Comparison of ENCODE assay signal across 17 cellular contexts in genomic region chr9:86054695-86055094, GRCh38. TPM values are rescaled to one million over a fixed set of nuclear protein-coding genes. Genes with fewer than 3 reads are reported as not detected.
DNase-seq lines count a peak whose midpoint lies in the region; ATAC-seq and TF ChIP-seq lines count a peak whose summit lies in the region.
"Had no signal": no experiment of that assay in that cellular context is flagged by ENCODE, and none has a peak within 500 bp of the region (broad histone marks: within the 10 kb centered on the region; RNA-seq: fewer than 3 reads in every experiment).

No MANE protein-coding gene starts in this region.

- no peaks in the 10 kb centered on the region for H3K9me3 ChIP-seq in endodermal cell (ENCODE audit: control insufficient read depth, low read length)
- H3K9me3 ChIP-seq: BE2C, Caco-2 had no signal

- 89 to 94% methylated on average over 3 of the region's 3 CpGs for WGBS in endodermal cell (ENCODE audit: insufficient coverage in 1 of 2, insufficient read length in 1 of 2), 2 experiments

- peak overlapping the region; percentile 20 for H3K4me3 ChIP-seq in endodermal cell (ENCODE audit: low read length)
- H3K4me3 ChIP-seq: GM23248 had no signal

- H3K9ac ChIP-seq in endodermal cell (ENCODE audit: extremely low read depth, low read length, poor library complexity, severe bottlenecking) = no peak overlapping the region
- H3K9ac ChIP-seq: GM23248 had no signal

- DNase-seq in OCI-M1 (lab: John Stamatoyannopoulos, UW) (peak; percentile 11), endodermal cell (no peak), progenitor cell of endocrine pancreas (ENCODE audit: low spot score, unreplicated experiment) (no peak), Kasumi-1 (lab: John Stamatoyannopoulos, UW) (no peak), NCI-H1092 treated with DMSO at 0.1 percent for 48 hours (lab: John Stamatoyannopoulos, UW) (no peak)
- DNase-seq: BE2C; C1 segment of cervical spinal cord; Caco-2; CD4-positive, alpha-beta T cell; DMS153; DMS79; GDM1; GM23248; HCEC 1CT; IMR-90 had no signal

- H3K27ac ChIP-seq in C4-2B (peak overlapping the region; percentile 94), endodermal cell (ENCODE audit: low read depth, low read length) (no peak overlapping the region)
- H3K27ac ChIP-seq: GM23248 had no signal

- no peak for TF ChIP-seq CTCF in C4-2B (conservative IDR thresholded peaks at IDR 0.05)
- TF ChIP-seq CTCF in endodermal cell (conservative IDR thresholded peaks at IDR 0.05) = no peak
- TF ChIP-seq CTCF in progenitor cell of endocrine pancreas (IDR thresholded peaks at IDR 0.05; ENCODE audit: unreplicated experiment) = no peak

- no peaks in the 10 kb centered on the region for H3K27me3 ChIP-seq in endodermal cell (ENCODE audit: control insufficient read depth, insufficient read depth, low read length, poor library complexity, severe bottlenecking)
- H3K27me3 ChIP-seq: BE2C had no signal

- no peak overlapping the region for H3K4me3 Mint-ChIP-seq in endodermal cell
- no peak overlapping the region for H3K4me3 Mint-ChIP-seq in progenitor cell of endocrine pancreas (ENCODE audit: low read depth)
- H3K4me3 Mint-ChIP-seq: CD4-positive, alpha-beta T cell had no signal

- no peak overlapping the region for H3K27ac Mint-ChIP-seq in endodermal cell
- H3K27ac Mint-ChIP-seq in progenitor cell of endocrine pancreas = peak overlapping the region; percentile 12
- H3K27ac Mint-ChIP-seq: CD4-positive, alpha-beta T cell had no signal

- no peaks in the 10 kb centered on the region for H3K36me3 ChIP-seq in endodermal cell (ENCODE audit: control insufficient read depth, insufficient read depth, low read length)

- ATAC-seq in HG03342 (IDR thresholded peaks at IDR 0.05; ENCODE audit: unreplicated experiment) = no peak

- H3K9me3 Mint-ChIP-seq in endodermal cell = no peaks in the 10 kb centered on the region
- H3K9me3 Mint-ChIP-seq in progenitor cell of endocrine pancreas (ENCODE audit: low read depth) = no peaks in the 10 kb centered on the region
- H3K9me3 Mint-ChIP-seq: CD4-positive, alpha-beta T cell had no signal

- peaks cover 17% of the 10 kb centered on the region for H3K4me1 ChIP-seq in endodermal cell (ENCODE audit: control insufficient read depth, insufficient read depth, low read length)
- H3K4me1 ChIP-seq: BE2C, Caco-2 had no signal

- H3K36me3 Mint-ChIP-seq in endodermal cell (ENCODE audit: low read depth) = peaks cover 2% of the 10 kb centered on the region
- peaks cover 13% of the 10 kb centered on the region for H3K36me3 Mint-ChIP-seq in progenitor cell of endocrine pancreas (ENCODE audit: insufficient read depth)

- H3K4me1 Mint-ChIP-seq in endodermal cell = peaks cover 5% of the 10 kb centered on the region
- peaks cover 9% of the 10 kb centered on the region for H3K4me1 Mint-ChIP-seq in progenitor cell of endocrine pancreas (ENCODE audit: low read depth)

- no peaks in the 10 kb centered on the region for H3K27me3 Mint-ChIP-seq in endodermal cell (ENCODE audit: insufficient read depth)
- no peaks in the 10 kb centered on the region for H3K27me3 Mint-ChIP-seq in progenitor cell of endocrine pancreas

RNA-seq across cellular contexts. Expression of gene GOLM1, which starts 44.7 kb away (rescaled TPM):
- total RNA-seq in endodermal cell (10 to 100 TPM; 64.5 to 66.4 TPM), progenitor cell of endocrine pancreas (104 and 112 TPM in 2 replicates)
- polyA plus RNA-seq in endodermal cell (2013, experiment 1 of 2) = 95.7 TPM
- 89.0 TPM for polyA plus RNA-seq in endodermal cell (2013, experiment 2 of 2)
